In the genomic region with DNA sequence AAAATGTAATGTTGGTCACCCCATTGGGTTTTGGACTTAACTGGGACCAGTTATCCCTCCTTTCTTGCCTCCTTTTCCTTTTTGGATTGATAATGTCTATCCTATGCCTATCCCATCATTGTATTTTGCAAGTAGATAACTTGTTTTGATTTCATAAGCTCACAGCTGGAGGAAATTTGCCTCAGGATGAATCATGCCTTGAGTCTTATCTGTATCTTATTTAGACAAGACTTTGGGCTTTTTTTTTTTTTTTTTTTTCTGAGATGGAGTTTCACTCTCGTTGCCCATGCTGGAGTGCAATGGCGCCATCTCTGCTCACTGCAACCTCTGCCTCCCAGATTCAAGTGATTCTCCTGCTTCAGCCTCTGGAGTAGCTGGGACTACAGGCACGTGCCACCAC, we compare ENCODE assay signal across 8 cellular contexts.
DNase-seq lines count a peak whose midpoint lies in the region; ATAC-seq, FAIRE-seq and TF ChIP-seq lines count a peak whose summit lies in the region.
"Not testable (repeated sequence)": the region's sequence is repeated elsewhere in the genome, so short reads cannot be mapped to it uniquely, and the experiment has no call there.

No MANE protein-coding gene starts in this region.

- intact Hi-C loops in MCF 10A (cut with micrococcal nuclease), result not testable (repeated sequence)

- H2AFZ ChIP-seq in H9 (ENCODE audit: low read length), result not testable (repeated sequence)

- not testable (repeated sequence) for H3K4me3 ChIP-seq in epithelial cell of esophagus (ENCODE audit: low read length); small intestine (ENCODE audit: low read depth in 1 of 2, low read length in 2 of 2)

- not testable (repeated sequence) for ATAC-seq in WTC11, foreskin keratinocyte

- not testable (repeated sequence) for H4K20me1 ChIP-seq in H9 (ENCODE audit: control insufficient read depth, insufficient read depth, insufficient read length)

- H3K79me1 ChIP-seq in H9 (ENCODE audit: insufficient read depth, low read depth, low read length, poor library complexity, severe bottlenecking), result not testable (repeated sequence)

- FAIRE-seq in small intestine (lab: Jason Lieb, UNC), result not testable (repeated sequence)

- H3K56ac ChIP-seq in H9 (ENCODE audit: insufficient read length, low read depth, low read length), result not testable (repeated sequence)

- not testable (repeated sequence) for H3K23me2 ChIP-seq in H9 (ENCODE audit: insufficient read length, low read depth, low read length, poor library complexity, severe bottlenecking)

- H3K23ac ChIP-seq in H9 (ENCODE audit: insufficient read length, low read depth, low read length), result not testable (repeated sequence)

- H3K4me2 ChIP-seq in H9 (ENCODE audit: insufficient read depth, insufficient read length, low read length), result not testable (repeated sequence)

- POLR2A ChIA-PET in WTC11 (lab: Charles Lee); MCF 10A (lab: Yijun Ruan, JAX): not testable (repeated sequence)

- H3K4ac ChIP-seq in H9 (ENCODE audit: low read depth, low read length), result not testable (repeated sequence)

- H3K9me3 Mint-ChIP-seq in H9; WTC11; MCF 10A (ENCODE audit: unreplicated experiment): not testable (repeated sequence)

- not testable (repeated sequence) for H3K9ac ChIP-seq in H9 (ENCODE audit: extremely low read depth, insufficient read length, low read length)

- H3T11ph ChIP-seq in H9 (ENCODE audit: low read length), result not testable (repeated sequence)

- H2BK120ac ChIP-seq in H9 (ENCODE audit: low read depth, low read length, poor library complexity, severe bottlenecking), result not testable (repeated sequence)

- H3K79me2 ChIP-seq in H9 (ENCODE audit: insufficient read depth, low read length), result not testable (repeated sequence)

- H3K36me3 ChIP-seq in small intestine (ENCODE audit: control insufficient read depth in 2 of 2, insufficient read depth in 2 of 2, low read length in 2 of 2), result not testable (repeated sequence)

- H3K27me3 Mint-ChIP-seq in H9 (ENCODE audit: low read depth); WTC11 (ENCODE audit: low read depth); MCF 10A (ENCODE audit: insufficient read depth, unreplicated experiment): not testable (repeated sequence)

- not testable (repeated sequence) for H4K8ac ChIP-seq in H9 (replicated peaks; ENCODE audit: insufficient read length, low read depth, low read length)

- BruUV-seq in MCF 10A (replicated peaks; lab: Mats Ljungman, UMichigan), result not testable (repeated sequence)

- not testable (repeated sequence) for H2BK15ac ChIP-seq in H9 (ENCODE audit: low read depth, low read length)

- not testable (repeated sequence) for H3K18ac ChIP-seq in H9 (ENCODE audit: insufficient read length, low read depth, low read length)

- no CpG with 5 or more reads among the region's 3 CpGs for WGBS in H9 (ENCODE audit: extremely low coverage, insufficient read length, low lambda C conversion rate)
- WGBS in small intestine, 3 donors, result 43 to 63% (median 63%) methylated on average over 3 of the region's 3 CpGs

- not testable (repeated sequence) for H3K14ac ChIP-seq in H9 (ENCODE audit: insufficient read depth, low read length)

- H3K9me3 ChIP-seq in H9 (ENCODE audit: control insufficient read depth, low read depth, low read length); small intestine (ENCODE audit: control insufficient read depth, low read depth): not testable (repeated sequence)

- TF ChIP-seq CTCF in H9 (conservative IDR thresholded peaks at IDR 0.05), result peak; percentile 26; the same call in 2 of the 3 replicates
- not testable (repeated sequence) for TF ChIP-seq CTCF in WTC11 (IDR thresholded peaks at IDR 0.05); MCF 10A (IDR thresholded peaks at IDR 0.05; ENCODE audit: unreplicated experiment); epithelial cell of esophagus (IDR thresholded peaks at IDR 0.05; ENCODE audit: insufficient read depth, low read depth, low read length, missing control alignments); foreskin keratinocyte (conservative IDR thresholded peaks at IDR 0.05)

- not testable (repeated sequence) for H2BK5ac ChIP-seq in H9 (ENCODE audit: insufficient read length, low read length)

- not testable (repeated sequence) for H2AK5ac ChIP-seq in H9 (ENCODE audit: insufficient read length, low read length)

- H3K27ac ChIP-seq in H9 (ENCODE audit: insufficient read length, low read depth, low read length); foreskin keratinocyte; small intestine (ENCODE audit: low read depth in 1 of 2, low read length in 1 of 2): not testable (repeated sequence)

- H3K27ac Mint-ChIP-seq in H9; WTC11; MCF 10A (ENCODE audit: low read depth, unreplicated experiment): not testable (repeated sequence)

- H4K91ac ChIP-seq in H9 (ENCODE audit: insufficient read length, low read depth, low read length), result not testable (repeated sequence)

- H2BK20ac ChIP-seq in H9 (ENCODE audit: low read depth, low read length, poor library complexity, severe bottlenecking), result not testable (repeated sequence)

- H2BK12ac ChIP-seq in H9 (ENCODE audit: insufficient read length, low read depth, low read length), result not testable (repeated sequence)

- peaks cover 11 to 13% of the 10 kb centered on the region in 2 experiments for H3K4me1 Mint-ChIP-seq in H9
- not testable (repeated sequence) for H3K4me1 Mint-ChIP-seq in WTC11; MCF 10A (ENCODE audit: insufficient read depth, unreplicated experiment)

- not testable (repeated sequence) for H4K5ac ChIP-seq in H9 (ENCODE audit: insufficient read length, low read depth, low read length)

- not testable (repeated sequence) for H3K27me3 ChIP-seq in H9 (ENCODE audit: insufficient read depth, low read length); foreskin keratinocyte; small intestine (ENCODE audit: control insufficient read depth in 2 of 2, insufficient read depth in 2 of 2, low read length in 2 of 2)

- CTCF ChIA-PET in WTC11 (lab: Charles Lee) (interaction anchor here (0.7 to 1.3 kb wide), 3 partner anchors 22 to 1736 kb away, joined by 3 to 6 read pairs (median 4); no protein-coding TSS in a partner anchor), MCF 10A (lab: Yijun Ruan, JAX) (interaction anchor here (0.9 to 1.6 kb wide), 2 partner anchors 15 to 22 kb away, joined by 3 to 9 read pairs; no protein-coding TSS in a partner anchor)

- H3K36me3 Mint-ChIP-seq in H9 (ENCODE audit: insufficient read depth in 1 of 3, low read depth in 3 of 3); WTC11; MCF 10A (ENCODE audit: insufficient read depth, unreplicated experiment): not testable (repeated sequence)

- not testable (repeated sequence) for H3K4me1 ChIP-seq in H9 (ENCODE audit: insufficient read depth, low read length); foreskin keratinocyte; small intestine (ENCODE audit: control insufficient read depth in 2 of 2, insufficient read depth in 1 of 2, low read depth in 1 of 2, low read length in 1 of 2)

- DNase-seq in Daoy (ENCODE audit: low read depth) (peak; percentile 34), M059J (ENCODE audit: low read depth) (peak; percentile 50), WTC11 (ENCODE audit: low spot score) (peak; percentile 16), MCF 10A (ENCODE audit: unreplicated experiment) (peak; percentile 13), epithelial cell of esophagus (ENCODE audit: low read depth) (peak; percentile 60), foreskin keratinocyte (peak; percentile 26 to 30), small intestine (peak; percentile 16)
- not testable (repeated sequence) for DNase-seq in H9

- H3K4me3 Mint-ChIP-seq in H9; WTC11; MCF 10A (ENCODE audit: unreplicated experiment): not testable (repeated sequence)
